ENCODE assay signal across 9 cellular contexts in the genomic region with DNA sequence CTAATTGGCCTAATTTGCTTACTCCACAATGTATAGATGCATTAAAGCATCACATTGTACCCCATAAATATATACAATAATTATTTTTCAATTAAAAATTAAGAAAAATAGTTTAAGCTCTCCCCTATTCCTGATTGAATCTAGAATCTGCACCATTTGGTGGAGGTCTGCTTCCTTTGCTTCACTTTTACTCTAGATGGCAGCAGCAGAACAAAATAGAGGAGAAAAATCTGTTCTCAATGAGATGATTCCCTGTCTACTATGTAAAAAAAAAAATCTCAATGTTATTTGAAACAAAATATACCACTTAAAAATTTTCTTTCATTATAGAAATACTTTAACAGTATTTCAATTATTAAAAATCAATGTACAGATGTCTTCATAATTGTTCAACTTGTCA.
DNase-seq lines count a peak whose midpoint lies in the region; ATAC-seq, FAIRE-seq and TF ChIP-seq lines count a peak whose summit lies in the region.
"Had no signal": no experiment of that assay in that cellular context is flagged by ENCODE, and none has a peak within 500 bp of the region (broad histone marks: within the 10 kb centered on the region; RNA-seq: fewer than 3 reads in every experiment).

No MANE protein-coding gene starts in this region.

- H3K27ac ChIP-seq in GM12878 (ENCODE audit: control insufficient read depth, insufficient read depth) (no peak overlapping the region), transverse colon (no peak overlapping the region)

- TF ChIP-seq EP300 in GM12878 (IDR thresholded peaks at IDR 0.05; ENCODE audit: borderline replicate concordance in 1 of 2, control insufficient read depth in 1 of 2, low read depth in 2 of 2, low read length in 2 of 2) (no peak), transverse colon (IDR thresholded peaks at IDR 0.05; ENCODE audit: low read depth) (no peak)

- no peaks in the 10 kb centered on the region for H3K79me2 ChIP-seq in GM12878 (ENCODE audit: control insufficient read depth, insufficient read depth, low read length)

- peak; percentile 68 for TF ChIP-seq RAD21 in GM12878 (IDR thresholded peaks at IDR 0.05; ENCODE audit: insufficient read depth, low read depth, low read length)

- CTCF ChIA-PET in GM12878 (lab: Yijun Ruan, JAX) = interaction anchor here (0.8 to 1.4 kb wide), 3 partner anchors 375 to 896 kb away, joined by 3 to 4 read pairs (median 4); no protein-coding TSS in a partner anchor

- H3K4me3 ChIP-seq in GM12878 (no peak overlapping the region), transverse colon (no peak overlapping the region)

- in situ Hi-C loops in GM13976 (cut with MboI; ENCODE audit: low sequenced_read_pairs, unreplicated experiment) (no loop called here), GM12878 (cut with MboI) (no loop called here), transverse colon (cut with MboI; ENCODE audit: low pct_ligation_motif_present in 1 of 4, low pct_unique_long_range_greater_than_20kb in 1 of 4, low sequenced_read_pairs in 3 of 4) (no loop called here)

- no peak overlapping the region for H3K27ac Mint-ChIP-seq in neural crest cell (ENCODE audit: unreplicated experiment)
- H3K27ac Mint-ChIP-seq: T-helper 1 cell treated with Interleukin-12 subunit alpha and Interleukin-12 subunit beta and Interleukin-4 antibody, amounts not matched to agents 30 μg/mL and 1 μg/mL, for 36 hours had no signal

- SMC1A ChIA-PET in GM12878 (lab: Charles Lee; ENCODE audit: uncharacterized antibody, unreplicated experiment) = interaction anchor here (1.2 kb wide), 1 partner anchor 10 kb away, joined by 4 read pairs; no protein-coding TSS in a partner anchor

- FAIRE-seq in GM12878 (lab: Jason Lieb, UNC) = no peak

- H3K9me3 Mint-ChIP-seq in neural crest cell = no peaks in the 10 kb centered on the region
- H3K9me3 Mint-ChIP-seq: T-helper 1 cell treated with Interleukin-12 subunit alpha and Interleukin-12 subunit beta and Interleukin-4 antibody, amounts not matched to agents 30 μg/mL and 1 μg/mL, for 36 hours had no signal

- intact Hi-C loops in GM12878 (cut with micrococcal nuclease; ENCODE audit: unreplicated experiment) (loop anchor here (5.0 to 10.0 kb wide), 4 partner anchors 212 to 902 kb away; no protein-coding TSS in a partner anchor), transverse colon (cut with DNase I; ENCODE audit: low total_unique reads) (no loop called here)

- BruUV-seq in GM12878 (replicated peaks; lab: Mats Ljungman, UMichigan) = no TSS peak

- no peaks in the 10 kb centered on the region for H4K20me1 ChIP-seq in GM12878 (ENCODE audit: control insufficient read depth, insufficient read depth)

- H3K4me1 ChIP-seq in GM12878 (ENCODE audit: control insufficient read depth, insufficient read depth, low read length) = no peaks in the 10 kb centered on the region
- no peaks in the 10 kb centered on the region for H3K4me1 ChIP-seq in transverse colon

- TF ChIP-seq CTCF in GM13976 (IDR thresholded peaks at IDR 0.05; ENCODE audit: borderline replicate concordance, control extremely low read depth, extremely low read depth, insufficient read depth, missing control alignments) (peak; percentile 48), GM12878 (IDR thresholded peaks at IDR 0.05 in 2 of 3, conservative IDR thresholded peaks at IDR 0.05 in 1 of 3; ENCODE audit: control insufficient read depth in 2 of 3, extremely low read depth in 1 of 3, insufficient read depth in 1 of 3, low read depth in 3 of 3, low read length in 3 of 3) (peak; percentile 27 to 43 (median 40); a peak in 4 of 6 replicates), neural crest cell (conservative IDR thresholded peaks at IDR 0.05) (peak; percentile 74), transverse colon (IDR thresholded peaks at IDR 0.05) (peak in 1 of 5 experiments; percentile 15)

- no peaks in the 10 kb centered on the region for H3K36me3 Mint-ChIP-seq in neural crest cell (ENCODE audit: low read depth)

- no peaks in the 10 kb centered on the region for H3K36me3 ChIP-seq in GM12878 (ENCODE audit: control insufficient read depth in 2 of 2, insufficient read depth in 2 of 2, low read length in 1 of 2)
- no peaks in the 10 kb centered on the region for H3K36me3 ChIP-seq in transverse colon

- no peaks in the 10 kb centered on the region for H3K27me3 ChIP-seq in GM12878 (replicated peaks in 1 of 2; ENCODE audit: control insufficient read depth in 2 of 2, insufficient read depth in 2 of 2, low read length in 1 of 2)
- no peaks in the 10 kb centered on the region for H3K27me3 ChIP-seq in transverse colon

- no peak for DNase-seq in GM13976 (ENCODE audit: low spot score)
- DNase-seq in NCI-H128 (lab: John Stamatoyannopoulos, UW; ENCODE audit: unreplicated experiment) = peak; percentile 24
- no peak for DNase-seq in GM12878 (ENCODE audit: low read depth, low spot score)
- DNase-seq in neural crest cell (ENCODE audit: low read depth, low spot score) = no peak
- no peak for DNase-seq in OCI-M2 (lab: John Stamatoyannopoulos, UW; ENCODE audit: unreplicated experiment)
- no peak for DNase-seq in putamen (ENCODE audit: low spot score)
- no peak for DNase-seq in T1000 (lab: John Stamatoyannopoulos, UW)
- no peak for DNase-seq in transverse colon

- no peak overlapping the region for H2AFZ ChIP-seq in GM12878 (ENCODE audit: control insufficient read depth, low read depth, low read length)

- no peak for TF ChIP-seq POLR2A in GM12878 (IDR thresholded peaks at IDR 0.05; ENCODE audit: low read depth, low read length)
- TF ChIP-seq POLR2A in transverse colon (IDR thresholded peaks at IDR 0.05) = no peak

- ATAC-seq in GM12878 = peak; percentile 55; the same call in 2 of the 3 replicates

- no peaks in the 10 kb centered on the region for H3K9me3 ChIP-seq in GM12878 (replicated peaks; ENCODE audit: control insufficient read depth, insufficient read depth, low read length)
- H3K9me3 ChIP-seq in transverse colon = no peaks in the 10 kb centered on the region

- POLR2A ChIA-PET in GM12878 (lab: Charles Lee) = no interaction called here

- H3K4me3 Mint-ChIP-seq in neural crest cell = no peak overlapping the region
- H3K4me3 Mint-ChIP-seq: T-helper 1 cell treated with Interleukin-12 subunit alpha and Interleukin-12 subunit beta and Interleukin-4 antibody, amounts not matched to agents 30 μg/mL and 1 μg/mL, for 36 hours had no signal

- no peak overlapping the region for H3K9ac ChIP-seq in GM12878 (ENCODE audit: control insufficient read depth, insufficient read depth, low read length)

- RAD21 ChIA-PET in GM12878 (lab: Charles Lee; ENCODE audit: unreplicated experiment) = interaction anchor here (1.6 kb wide), 1 partner anchor 407 kb away, joined by 3 read pairs; no protein-coding TSS in a partner anchor

- no peaks in the 10 kb centered on the region for H3K27me3 Mint-ChIP-seq in neural crest cell (ENCODE audit: low read depth)

- H3K4me2 ChIP-seq in GM12878 (ENCODE audit: control insufficient read depth, insufficient read depth) = no peak overlapping the region

- H3K4me1 Mint-ChIP-seq in neural crest cell = peaks cover 5% of the 10 kb centered on the region

TF ChIP-seq in GM12878, 131 proteins besides CTCF, POLR2A, EP300 and RAD21:
- TF ChIP-seq, protein P1, sequence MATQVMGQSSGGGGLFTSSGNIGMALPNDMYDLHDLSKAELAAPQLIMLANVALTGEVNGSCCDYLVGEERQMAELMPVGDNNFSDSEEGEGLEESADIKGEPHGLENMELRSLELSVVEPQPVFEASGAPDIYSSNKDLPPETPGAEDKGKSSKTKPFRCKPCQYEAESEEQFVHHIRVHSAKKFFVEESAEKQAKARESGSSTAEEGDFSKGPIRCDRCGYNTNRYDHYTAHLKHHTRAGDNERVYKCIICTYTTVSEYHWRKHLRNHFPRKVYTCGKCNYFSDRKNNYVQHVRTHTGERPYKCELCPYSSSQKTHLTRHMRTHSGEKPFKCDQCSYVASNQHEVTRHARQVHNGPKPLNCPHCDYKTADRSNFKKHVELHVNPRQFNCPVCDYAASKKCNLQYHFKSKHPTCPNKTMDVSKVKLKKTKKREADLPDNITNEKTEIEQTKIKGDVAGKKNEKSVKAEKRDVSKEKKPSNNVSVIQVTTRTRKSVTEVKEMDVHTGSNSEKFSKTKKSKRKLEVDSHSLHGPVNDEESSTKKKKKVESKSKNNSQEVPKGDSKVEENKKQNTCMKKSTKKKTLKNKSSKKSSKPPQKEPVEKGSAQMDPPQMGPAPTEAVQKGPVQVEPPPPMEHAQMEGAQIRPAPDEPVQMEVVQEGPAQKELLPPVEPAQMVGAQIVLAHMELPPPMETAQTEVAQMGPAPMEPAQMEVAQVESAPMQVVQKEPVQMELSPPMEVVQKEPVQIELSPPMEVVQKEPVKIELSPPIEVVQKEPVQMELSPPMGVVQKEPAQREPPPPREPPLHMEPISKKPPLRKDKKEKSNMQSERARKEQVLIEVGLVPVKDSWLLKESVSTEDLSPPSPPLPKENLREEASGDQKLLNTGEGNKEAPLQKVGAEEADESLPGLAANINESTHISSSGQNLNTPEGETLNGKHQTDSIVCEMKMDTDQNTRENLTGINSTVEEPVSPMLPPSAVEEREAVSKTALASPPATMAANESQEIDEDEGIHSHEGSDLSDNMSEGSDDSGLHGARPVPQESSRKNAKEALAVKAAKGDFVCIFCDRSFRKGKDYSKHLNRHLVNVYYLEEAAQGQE (IDR thresholded peaks at IDR 0.05; ENCODE audit: low read depth, low read length) = no peak
- no peak for TF ChIP-seq CHD2 (IDR thresholded peaks at IDR 0.05; ENCODE audit: borderline replicate concordance, low read depth, low read length)
- peak; percentile 39; the same call in 1 of the 2 replicates for TF ChIP-seq SMC3 (IDR thresholded peaks at IDR 0.05; ENCODE audit: borderline replicate concordance, low read length)
